In genomic region chr11:67438121-67438902, GRCh38 we compare ENCODE assay signal across 8 cellular contexts. TPM values are rescaled to one million over a fixed set of nuclear protein-coding genes. Genes with fewer than 3 reads are reported as not detected.
DNase-seq lines count a peak whose midpoint lies in the region; ATAC-seq and TF ChIP-seq lines count a peak whose summit lies in the region.

No MANE protein-coding gene starts in this region.

- peak; percentile 22 for TF ChIP-seq CTCF in OCI-LY3 (IDR thresholded peaks at IDR 0.05; ENCODE audit: low read depth, low read length)
- no peak for TF ChIP-seq CTCF in mucosa of descending colon (IDR thresholded peaks at IDR 0.05)
- TF ChIP-seq CTCF in thoracic aorta (IDR thresholded peaks at IDR 0.05), result no peak

- H3K36me3 ChIP-seq in OCI-LY3 (replicated peaks; ENCODE audit: low read depth, low read length) (peaks cover 34% of the 10 kb centered on the region), mucosa of descending colon (ENCODE audit: low read depth) (no peaks in the 10 kb centered on the region), thoracic aorta (peaks cover 23% of the 10 kb centered on the region)

- H3K9ac ChIP-seq in OCI-LY3 (ENCODE audit: low read length), result peak overlapping the region; percentile 99

- peak overlapping the region; percentile 83 for H3K4me3 ChIP-seq in OCI-LY3 (ENCODE audit: low read length)
- no peak overlapping the region for H3K4me3 ChIP-seq in mucosa of descending colon
- H3K4me3 ChIP-seq in thoracic aorta, result peak overlapping the region; percentile 45

- in situ Hi-C loops in G401 (cut with HindIII; ENCODE audit: low sequenced_read_pairs), result no loop called here

- H3K4me1 ChIP-seq in OCI-LY3 (ENCODE audit: low read length), result peaks cover 62% of the 10 kb centered on the region
- H3K4me1 ChIP-seq in mucosa of descending colon (ENCODE audit: low read depth), result peaks cover 19% of the 10 kb centered on the region
- peaks cover 12 to 35% of the 10 kb centered on the region in 2 donors for H3K4me1 ChIP-seq in thoracic aorta (ENCODE audit: control insufficient read depth in 1 of 2, low read depth in 2 of 2)

- peak overlapping the region; percentile 96 for H3K27ac ChIP-seq in OCI-LY3 (ENCODE audit: low read length)
- H3K27ac ChIP-seq in thoracic aorta, result no peak overlapping the region
- no peak overlapping the region for H3K27ac ChIP-seq in substantia nigra (ENCODE audit: low read depth, low read length, poor library complexity, severe bottlenecking)

- peak; percentile 13 for ATAC-seq in mucosa of descending colon
- ATAC-seq in thoracic aorta (ENCODE audit: insufficient number of reproducible peaks, low FRiP score, low read depth), result no peak
- no peak for ATAC-seq in HG02981 (IDR thresholded peaks at IDR 0.05; ENCODE audit: unreplicated experiment)

- H4K20me1 ChIP-seq in OCI-LY3 (ENCODE audit: insufficient read depth, low read length), result no peaks in the 10 kb centered on the region

- H2AFZ ChIP-seq in OCI-LY3 (ENCODE audit: low read depth, low read length), result no peak overlapping the region

- DNase-seq in activated T-cell treated with anti-CD3 and anti-CD28 coated beads, Interleukin-2, amount 50 U/mL, for 48 hours, result peak; percentile 85 to 90
- DNase-seq in mucosa of descending colon, result peak in 2 of 3 donors; percentile 74 to 89
- DNase-seq in thoracic aorta (ENCODE audit: low spot score), result no peak
- DNase-seq in substantia nigra (lab: John Stamatoyannopoulos, UW), result no peak
- DNase-seq in NCI-H82 treated with DMSO at 0.1 percent for 48 hours (lab: John Stamatoyannopoulos, UW; ENCODE audit: unreplicated experiment), result no peak
- no peak for DNase-seq in G401 (ENCODE audit: low spot score)

- H3K79me2 ChIP-seq in OCI-LY3 (ENCODE audit: low read length), result peaks cover 48% of the 10 kb centered on the region

- H3K9me3 ChIP-seq in OCI-LY3 (ENCODE audit: insufficient read depth, low read length) (no peaks in the 10 kb centered on the region), mucosa of descending colon (no peaks in the 10 kb centered on the region), thoracic aorta (no peaks in the 10 kb centered on the region)

- H3K27me3 ChIP-seq in OCI-LY3 (ENCODE audit: low read depth, low read length) (no peaks in the 10 kb centered on the region), thoracic aorta (replicated peaks; ENCODE audit: insufficient read depth) (no peaks in the 10 kb centered on the region)

- intact Hi-C loops in mucosa of descending colon (cut with DNase I, micrococcal nuclease), result no loop called here

- peak overlapping the region; percentile 99 for H3K4me2 ChIP-seq in OCI-LY3 (ENCODE audit: low read length)

RNA-seq across cellular contexts. Expression of gene PTPRCAP, which starts 0.8 kb away (rescaled TPM):
- total RNA-seq in mucosa of descending colon, result 10 to 100 TPM in 2 of 3 donors, 1 to 10 TPM in 1; 7.2 to 13.6 (median 10.0) TPM
- 1 to 10 TPM; 4.0 to 7.2 TPM for total RNA-seq in thoracic aorta
- not detected in 2 replicates for total RNA-seq in G401 (2014; rRNA removed; shearing (Covaris generic))

RNA-seq across cellular contexts. Expression of gene CORO1B, which starts 5.0 kb away (rescaled TPM):
- total RNA-seq in mucosa of descending colon (100 to 1,000 TPM; 133 to 240 (median 184) TPM), thoracic aorta (10 to 100 TPM; 50.0 to 88.3 TPM)
- 177 and 184 TPM in 2 replicates for total RNA-seq in G401 (2014; rRNA removed; shearing (Covaris generic))

RNA-seq across cellular contexts. Expression of gene RPS6KB2, which starts 10.0 kb away (rescaled TPM):
- total RNA-seq in mucosa of descending colon (10 to 100 TPM; 43.1 to 51.6 (median 45.4) TPM), thoracic aorta (10 to 100 TPM; 68.3 to 69.3 TPM)
- total RNA-seq in G401 (2014; rRNA removed; shearing (Covaris generic)), result 121 and 125 TPM in 2 replicates

RNA-seq across cellular contexts. Expression of gene GPR152, which starts 14.2 kb away (rescaled TPM):
- total RNA-seq in mucosa of descending colon (not detected), thoracic aorta (not detected)
- total RNA-seq in G401 (2014; rRNA removed; shearing (Covaris generic)), result not detected in 2 replicates

RNA-seq across cellular contexts. Expression of gene CABP4, which starts 16.8 kb away (rescaled TPM):
- total RNA-seq in mucosa of descending colon (1 to 10 TPM in 2 of 3 donors, under 1 TPM in 1; 0.95 to 1.9 (median 1.2) TPM), thoracic aorta (1 to 10 TPM; 5.3 to 5.7 TPM)
- total RNA-seq in G401 (2014; rRNA removed; shearing (Covaris generic)), result not detected in 2 replicates

Comparison
In these comparisons a context has a peak if more than half of its experiments do, and no peak if none do; other contexts are left out.
1. DNase-seq: peak in activated T-cell treated with anti-CD3 and anti-CD28 coated beads, Interleukin-2, amount 50 U/mL, for 48 hours (2 of 2) and mucosa of descending colon (2 of 3); none in thoracic aorta (single experiment), substantia nigra (0 of 49), NCI-H82 treated with DMSO at 0.1 percent for 48 hours (single experiment) and G401 (single experiment).